ENCODE assay signal across 15 cellular contexts in the genomic region with DNA sequence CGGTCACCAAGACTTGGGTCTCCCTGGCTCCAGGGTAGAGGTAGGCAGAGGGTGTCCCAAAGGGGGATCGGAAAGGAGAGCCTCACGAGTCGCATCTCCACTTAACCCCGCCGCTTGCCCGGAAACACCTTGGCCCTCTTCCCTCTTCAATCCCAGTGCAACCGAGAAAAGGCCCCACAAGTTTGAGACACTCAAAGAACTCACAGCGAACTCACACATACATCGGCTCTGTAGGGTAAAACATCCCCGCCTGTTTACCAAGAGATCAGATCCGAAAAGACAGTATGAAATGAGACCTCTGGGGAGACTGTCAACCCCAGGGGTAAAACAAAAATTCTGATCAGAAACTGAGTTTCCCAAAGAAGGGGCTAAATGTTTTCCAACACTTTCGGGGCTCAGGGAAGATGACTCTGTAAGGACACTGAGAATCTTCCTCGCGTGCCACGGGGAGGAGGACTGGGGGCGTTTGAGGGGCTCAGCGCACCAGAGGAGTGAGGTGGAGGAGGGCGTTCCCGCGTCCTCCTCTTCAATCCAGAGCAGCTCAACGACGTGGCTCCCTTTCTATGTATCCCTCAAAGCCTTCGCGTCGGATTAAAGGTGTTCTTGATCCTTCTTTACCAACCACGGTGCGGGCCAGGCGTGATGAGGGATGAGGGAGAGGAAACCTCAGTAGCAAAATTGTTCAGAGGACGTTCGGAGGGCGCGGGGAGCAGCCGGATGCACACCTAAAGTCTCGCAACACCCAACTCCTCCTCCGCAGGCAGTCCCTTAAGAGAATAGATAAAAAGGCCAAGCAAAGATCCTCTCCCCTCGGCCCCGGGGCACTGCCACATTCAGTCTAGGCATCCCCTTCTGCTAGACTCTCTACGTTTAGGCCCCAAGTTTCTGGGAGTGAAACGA. TPM values are rescaled to one million over a fixed set of nuclear protein-coding genes. Genes with fewer than 3 reads are reported as not detected.
A peak's percentile ranks its signal among the peaks of the same experiment; 100 is the strongest.
DNase-seq lines count a peak whose midpoint lies in the region; ATAC-seq, FAIRE-seq and TF ChIP-seq lines count a peak whose summit lies in the region.
"Had no signal": no experiment of that assay in that cellular context is flagged by ENCODE, and none has a peak within 500 bp of the region (broad histone marks: within the 10 kb centered on the region; RNA-seq: fewer than 3 reads in every experiment).

No MANE protein-coding gene starts in this region.

- H3K4me1 ChIP-seq in GM23248 (ENCODE audit: insufficient read depth) (peaks cover 18% of the 10 kb centered on the region), astrocyte (ENCODE audit: insufficient read depth, low read length) (peaks cover 31% of the 10 kb centered on the region)
- H3K4me1 ChIP-seq: parathyroid adenoma had no signal

- no peak for FAIRE-seq in astrocyte (lab: Jason Lieb, UNC)

- H3K27me3 Mint-ChIP-seq in astrocyte (ENCODE audit: low read depth, unreplicated experiment) (no peaks in the 10 kb centered on the region), glutamatergic neuron (ENCODE audit: unreplicated experiment) (peaks cover 30% of the 10 kb centered on the region)
- H3K27me3 Mint-ChIP-seq in activated T-cell treated with anti-CD3 and anti-CD28 coated beads, Interleukin-2, amount 50 U/mL, for 4 hours (ENCODE audit: low read depth): peaks cover 81% of the 10 kb centered on the region

- H3K79me2 ChIP-seq in GM23248 (ENCODE audit: insufficient read depth) (peaks cover 93% of the 10 kb centered on the region), astrocyte (ENCODE audit: insufficient read depth, low read length) (peaks cover 97% of the 10 kb centered on the region)
- H3K79me2 ChIP-seq: parathyroid adenoma had no signal

- peaks cover 47% of the 10 kb centered on the region for H3F3A ChIP-seq in GM23248 (ENCODE audit: insufficient read depth)

- H4K20me1 ChIP-seq in GM23248 (ENCODE audit: insufficient read depth): no peaks in the 10 kb centered on the region
- no peaks in the 10 kb centered on the region for H4K20me1 ChIP-seq in astrocyte (ENCODE audit: insufficient read depth, low read length)

- DNase-seq in GM23248: no peak
- no peak for DNase-seq in astrocyte (ENCODE audit: low read depth)
- DNase-seq in glutamatergic neuron: peak; percentile 21
- peak; percentile 47 for DNase-seq in retina
- no peak for DNase-seq in DMS 273 treated with DMSO at 0.1 percent for 48 hours (lab: John Stamatoyannopoulos, UW)
- no peak for DNase-seq in HT-29 (ENCODE audit: low spot score)
- DNase-seq in amniotic stem cell (lab: John Stamatoyannopoulos, UW): no peak
- DNase-seq in activated T-cell treated with anti-CD3 and anti-CD28 coated beads, Interleukin-2, amount 50 U/mL, for 4 hours: no peak
- DNase-seq: activated B cell treated with CpG ODN at 0.5 μM for 24 hours; CD4-positive, alpha-beta T cell; NCI-H1105 treated with DMSO at 0.1 percent for 48 hours; NCI-H748 treated with DMSO at 0.1 percent for 48 hours; stimulated activated CD4-positive, alpha-beta T cell treated with anti-CD3 and anti-CD28 coated beads, Interleukin-4, amount 100 ng/mL, for 4 hours had no signal

- H3K9me2 ChIP-seq in GM23248 (ENCODE audit: insufficient read depth): no peaks in the 10 kb centered on the region

- peak overlapping the region; percentile 73 for H3K27ac ChIP-seq in GM23248
- H3K27ac ChIP-seq in astrocyte (ENCODE audit: low read depth, low read length): peak overlapping the region; percentile 97
- H3K27ac ChIP-seq: parathyroid adenoma had no signal

- H3K36me3 ChIP-seq in GM23248 (ENCODE audit: low read depth): peaks cover 10% of the 10 kb centered on the region
- peaks cover 17% of the 10 kb centered on the region for H3K36me3 ChIP-seq in astrocyte (ENCODE audit: insufficient read depth, low read length)

- H3K9ac ChIP-seq in GM23248 (peak overlapping the region; percentile 78), astrocyte (ENCODE audit: low read length) (peak overlapping the region; percentile 99)
- H3K9ac ChIP-seq: parathyroid adenoma had no signal

- no peak for ATAC-seq in activated T-cell treated with anti-CD3 and anti-CD28 coated beads, Interleukin-2, amount 50 U/mL, for 4 hours

- H3K4me2 ChIP-seq in GM23248 (ENCODE audit: unreplicated experiment) (peak overlapping the region; percentile 75), astrocyte (ENCODE audit: low read length) (peak overlapping the region; percentile 97)

- H3K9me3 ChIP-seq in GM23248 (ENCODE audit: low read depth) (no peaks in the 10 kb centered on the region), astrocyte (ENCODE audit: insufficient read depth, low read depth, low read length) (no peaks in the 10 kb centered on the region)

- H3K4me3 ChIP-seq in GM23248: peak overlapping the region; percentile 97
- H3K4me3 ChIP-seq in astrocyte (ENCODE audit: insufficient read depth, low read depth, low read length): peak overlapping the region; percentile 77

- H3K9me3 Mint-ChIP-seq in astrocyte (ENCODE audit: unreplicated experiment) (no peaks in the 10 kb centered on the region), glutamatergic neuron (ENCODE audit: unreplicated experiment) (peaks cover 9% of the 10 kb centered on the region)
- H3K9me3 Mint-ChIP-seq in activated T-cell treated with anti-CD3 and anti-CD28 coated beads, Interleukin-2, amount 50 U/mL, for 4 hours: no peaks in the 10 kb centered on the region
- H3K9me3 Mint-ChIP-seq: activated B cell treated with CpG ODN at 0.5 μM for 24 hours; CD4-positive, alpha-beta T cell; stimulated activated naive CD8-positive, alpha-beta T cell treated with anti-CD3 and anti-CD28 coated beads, Interleukin-15, Interleukin-2, amounts not matched to agents 100 ng/mL and 50 ng/mL, for 24 hours had no signal

- TF ChIP-seq CTCF in astrocyte (IDR thresholded peaks at IDR 0.05; ENCODE audit: insufficient read depth, low read depth, low read length) (no peak), glutamatergic neuron (IDR thresholded peaks at IDR 0.05; ENCODE audit: partially characterized antibody, unreplicated experiment) (peak; percentile 5)

- H3K4me1 Mint-ChIP-seq in astrocyte (ENCODE audit: low read depth, unreplicated experiment) (peaks cover 15% of the 10 kb centered on the region), glutamatergic neuron (ENCODE audit: low read depth, unreplicated experiment) (peaks cover 32% of the 10 kb centered on the region)
- H3K4me1 Mint-ChIP-seq in activated T-cell treated with anti-CD3 and anti-CD28 coated beads, Interleukin-2, amount 50 U/mL, for 4 hours (ENCODE audit: low read depth): peaks cover 15% of the 10 kb centered on the region

- in situ Hi-C loops in GM23248 (cut with MboI): loop anchor here (10.0 to 25.0 kb wide), 3 partner anchors 319 to 1046 kb away; no protein-coding TSS in a partner anchor

- H3K4me3 Mint-ChIP-seq in astrocyte (ENCODE audit: unreplicated experiment): peak overlapping the region; percentile 99
- H3K4me3 Mint-ChIP-seq in glutamatergic neuron (ENCODE audit: unreplicated experiment): peak overlapping the region; percentile 84
- H3K4me3 Mint-ChIP-seq in activated T-cell treated with anti-CD3 and anti-CD28 coated beads, Interleukin-2, amount 50 U/mL, for 4 hours: no peak overlapping the region
- H3K4me3 Mint-ChIP-seq: activated B cell treated with CpG ODN at 0.5 μM for 24 hours; CD4-positive, alpha-beta T cell; stimulated activated naive CD8-positive, alpha-beta T cell treated with anti-CD3 and anti-CD28 coated beads, Interleukin-15, Interleukin-2, amounts not matched to agents 100 ng/mL and 50 ng/mL, for 24 hours had no signal

- H2AFZ ChIP-seq in GM23248 (no peak overlapping the region), astrocyte (ENCODE audit: low read depth, low read length) (no peak overlapping the region)
- H2AFZ ChIP-seq: parathyroid adenoma had no signal

- H3K27me3 ChIP-seq in GM23248 (replicated peaks; ENCODE audit: insufficient read depth) (no peaks in the 10 kb centered on the region), astrocyte (ENCODE audit: insufficient read depth, low read length) (no peaks in the 10 kb centered on the region)

- 74 to 78% methylated on average over 36 to 40 of the region's 40 CpGs for WGBS in GM23248 (ENCODE audit: low coverage in 1 of 2, low lambda C conversion rate in 2 of 2, missing lambda C conversion rate in 2 of 2), 2 experiments

- H3K36me3 Mint-ChIP-seq in astrocyte (ENCODE audit: low read depth, unreplicated experiment) (peaks cover 6% of the 10 kb centered on the region), glutamatergic neuron (ENCODE audit: unreplicated experiment) (no peaks in the 10 kb centered on the region)
- H3K36me3 Mint-ChIP-seq in activated T-cell treated with anti-CD3 and anti-CD28 coated beads, Interleukin-2, amount 50 U/mL, for 4 hours (ENCODE audit: insufficient read depth): no peaks in the 10 kb centered on the region

- H3K27ac Mint-ChIP-seq in astrocyte (ENCODE audit: unreplicated experiment) (no peak overlapping the region), glutamatergic neuron (ENCODE audit: unreplicated experiment) (no peak overlapping the region)
- H3K27ac Mint-ChIP-seq: activated B cell treated with CpG ODN at 0.5 μM for 24 hours; CD4-positive, alpha-beta T cell; stimulated activated naive CD8-positive, alpha-beta T cell treated with anti-CD3 and anti-CD28 coated beads, Interleukin-15, Interleukin-2, amounts not matched to agents 100 ng/mL and 50 ng/mL, for 24 hours had no signal

RNA-seq across cellular contexts. Expression of a gene that starts 3.7 kb away (rescaled TPM):
- total RNA-seq in GM23248 (2014; rRNA removed; shearing (Covaris generic)): 281 and 298 TPM in 2 replicates
- polyA plus RNA-seq in GM23248 (2016; fragmentation: Nextera tagmentation; extraction: Ambion mirVana): 74.0 and 76.1 TPM in 2 replicates
- total RNA-seq in astrocyte (45.8 and 66.2 TPM in 2 replicates), glutamatergic neuron (ENCODE audit: unreplicated experiment) (0.76 TPM)
- total RNA-seq in HT-29 (2014; rRNA removed; shearing (Covaris generic)): not detected in 2 replicates
- total RNA-seq in activated T-cell treated with anti-CD3 and anti-CD28 coated beads, Interleukin-2, amount 50 U/mL, for 4 hours: under 1 TPM in 2 of 3 donors, not detected in 1; 0.28 to 0.41 TPM
- total RNA-seq: activated B cell treated with CpG ODN at 0.5 μM for 24 hours had no signal

Comparison
In these comparisons a context has a peak if more than half of its experiments do, and no peak if none do; other contexts are left out.
1. DNase-seq: peak in glutamatergic neuron (single experiment) and retina (single experiment); none in GM23248 (single experiment), astrocyte (single experiment), DMS 273 treated with DMSO at 0.1 percent for 48 hours (single experiment), HT-29 (single experiment), amniotic stem cell (single experiment) and activated T-cell treated with anti-CD3 and anti-CD28 coated beads, Interleukin-2, amount 50 U/mL, for 4 hours (single experiment).
2. RNA of a gene that starts 3.7 kb away (total RNA-seq): 281 to 298 TPM in GM23248 and 45.8 to 66.2 TPM in astrocyte; 0.76 TPM in glutamatergic neuron (single experiment), 0.28 to 0.41 TPM in activated T-cell treated with anti-CD3 and anti-CD28 coated beads, Interleukin-2, amount 50 U/mL, for 4 hours and not detected in HT-29; every median in the first group is over 10 times any median in the second.